Comparison of ENCODE assay signal across 17 cellular contexts in the genomic region with DNA sequence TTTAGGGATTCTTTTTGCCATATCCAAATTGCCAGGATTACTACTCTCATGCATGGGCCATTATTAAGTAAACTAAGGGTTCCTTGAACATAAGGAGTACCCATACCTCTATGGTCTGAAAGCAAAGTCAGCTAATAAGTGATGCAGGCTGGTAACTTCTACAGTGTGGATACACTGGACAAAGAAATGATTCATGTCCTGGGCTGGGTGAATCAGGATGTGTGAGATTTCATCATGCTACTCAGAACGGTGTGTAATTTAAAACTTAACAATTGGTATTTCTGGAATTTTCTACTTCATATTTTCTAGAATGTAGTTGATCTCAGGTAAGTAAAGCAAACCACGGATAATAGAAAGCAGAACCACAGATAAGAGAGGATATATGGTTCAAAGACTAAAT.
DNase-seq lines count a peak whose midpoint lies in the region; TF ChIP-seq lines count a peak whose summit lies in the region.
"Had no signal": no experiment of that assay in that cellular context is flagged by ENCODE, and none has a peak within 500 bp of the region (broad histone marks: within the 10 kb centered on the region; RNA-seq: fewer than 3 reads in every experiment).

No MANE protein-coding gene starts in this region.

- H3K27ac Mint-ChIP-seq in type B pancreatic cell = no peak overlapping the region
- H3K27ac Mint-ChIP-seq: activated CD4-positive, alpha-beta memory T cell treated with anti-CD3 and anti-CD28 coated beads for 36 hours; immature natural killer cell had no signal

- no peaks in the 10 kb centered on the region for H3K9me3 Mint-ChIP-seq in type B pancreatic cell
- H3K9me3 Mint-ChIP-seq: activated CD4-positive, alpha-beta memory T cell treated with anti-CD3 and anti-CD28 coated beads for 36 hours had no signal

- DNase-seq in AG08396 (ENCODE audit: low spot score) (peak; percentile 3), LHCN-M2 (ENCODE audit: low read depth) (peak; percentile 83), cardiac fibroblast (ENCODE audit: low read depth in 2 of 2) (peak; percentile 70 to 85), kidney glomerular epithelial cell (lab: John Stamatoyannopoulos, UW) (peak; percentile 24), cerebellar nuclear complex (lab: John Stamatoyannopoulos, UW) (no peak), cortex of kidney (lab: John Stamatoyannopoulos, UW) (no peak), erythroblast (lab: John Stamatoyannopoulos, UW) (no peak), type B pancreatic cell (ENCODE audit: extremely low spot score, unreplicated experiment) (no peak)
- DNase-seq: activated CD4-positive, alpha-beta memory T cell treated with anti-CD3 and anti-CD28 coated beads for 36 hours; activated effector memory CD4-positive, alpha-beta T cell treated with anti-CD3 and anti-CD28 coated beads, Interleukin-2, amount 50 U/mL, for 16 hours; immature natural killer cell; NCI-H1694; NCI-H526 treated with DMSO at 0.1 percent for 48 hours; tibial artery had no signal

- no peak for TF ChIP-seq POLR2A in erythroblast (IDR thresholded peaks at IDR 0.05; ENCODE audit: low read length)

- H3K4me3 Mint-ChIP-seq in type B pancreatic cell = no peak overlapping the region
- H3K4me3 Mint-ChIP-seq: activated CD4-positive, alpha-beta memory T cell treated with anti-CD3 and anti-CD28 coated beads for 36 hours; central memory CD8-positive, alpha-beta T cell; immature natural killer cell had no signal

- no peaks in the 10 kb centered on the region for H3K36me3 Mint-ChIP-seq in type B pancreatic cell
- H3K36me3 Mint-ChIP-seq: activated CD4-positive, alpha-beta memory T cell treated with anti-CD3 and anti-CD28 coated beads for 36 hours; immature natural killer cell had no signal

- no peaks in the 10 kb centered on the region for H3K27me3 Mint-ChIP-seq in type B pancreatic cell
- H3K27me3 Mint-ChIP-seq: central memory CD8-positive, alpha-beta T cell had no signal

- no peak for TF ChIP-seq CTCF in cardiac fibroblast (IDR thresholded peaks at IDR 0.05; ENCODE audit: low read depth, low read length)
- TF ChIP-seq CTCF in type B pancreatic cell (conservative IDR thresholded peaks at IDR 0.05) = no peak

- H3K4me3 ChIP-seq in cardiac fibroblast (replicated peaks in 1 of 2; ENCODE audit: low read depth in 2 of 2, low read length in 2 of 2) = no peak overlapping the region
- H3K4me3 ChIP-seq: BLaER1, esophagus muscularis mucosa, tibial artery had no signal

- no peaks in the 10 kb centered on the region for H3K4me1 Mint-ChIP-seq in type B pancreatic cell (ENCODE audit: unreplicated experiment)
- H3K4me1 Mint-ChIP-seq: central memory CD8-positive, alpha-beta T cell; immature natural killer cell had no signal

Comparison
In these comparisons a context has a peak if more than half of its experiments do, and no peak if none do; other contexts are left out.
1. DNase-seq: peak in AG08396 (single experiment), LHCN-M2 (single experiment), cardiac fibroblast (2 of 2) and kidney glomerular epithelial cell (single experiment); none in cerebellar nuclear complex (0 of 2), cortex of kidney (single experiment), erythroblast (0 of 2) and type B pancreatic cell (single experiment).